In genomic region chr10:24462340-24462739, GRCh38 we compare ENCODE assay signal across 19 cellular contexts.
DNase-seq lines count a peak whose midpoint lies in the region; ATAC-seq and TF ChIP-seq lines count a peak whose summit lies in the region.
"Had no signal": no experiment of that assay in that cellular context is flagged by ENCODE, and none has a peak within 500 bp of the region (broad histone marks: within the 10 kb centered on the region; RNA-seq: fewer than 3 reads in every experiment).

No MANE protein-coding gene starts in this region.

- H3K4me1 Mint-ChIP-seq in MCF 10A (ENCODE audit: insufficient read depth, unreplicated experiment) = peaks cover 54% of the 10 kb centered on the region
- peaks cover 52% of the 10 kb centered on the region for H3K4me1 Mint-ChIP-seq in mesothelial cell of epicardium

- H2AFZ ChIP-seq in mammary epithelial cell (ENCODE audit: low read depth, low read length) (no peak overlapping the region), PC-3 (ENCODE audit: low read length) (no peak overlapping the region)

- no peaks in the 10 kb centered on the region for H3F3A ChIP-seq in PC-3 (ENCODE audit: low read length, unreplicated experiment)

- dilution Hi-C loops in mammary epithelial cell (cut with HindIII; ENCODE audit: low sequenced_read_pairs) = no loop called here

- H3K4me1 ChIP-seq in mammary epithelial cell (ENCODE audit: insufficient read depth, low read length) (peaks cover 51% of the 10 kb centered on the region), PC-3 (ENCODE audit: insufficient read depth, low read length) (peaks cover 50% of the 10 kb centered on the region), thyroid gland (peaks cover 55 to 59% of the 10 kb centered on the region in 2 donors)

- intact Hi-C loops in MCF 10A (cut with micrococcal nuclease) = no loop called here
- intact Hi-C loops in mammary epithelial cell (cut with micrococcal nuclease) = no loop called here
- intact Hi-C loops in PC-3 (cut with micrococcal nuclease) = no loop called here
- intact Hi-C loops in thyroid gland (cut with DNase I) = no loop called here

- H3K27ac Mint-ChIP-seq in MCF 10A (ENCODE audit: low read depth, unreplicated experiment) (peak overlapping the region; percentile 90), mesothelial cell of epicardium (peak overlapping the region; percentile 75)
- H3K27ac Mint-ChIP-seq: IgD-negative memory B cell had no signal

- H3K9ac ChIP-seq in mammary epithelial cell (ENCODE audit: insufficient read depth, low read length) (no peak overlapping the region), PC-3 (ENCODE audit: low read length) (peak overlapping the region; percentile 78; the same call in 1 of the 2 replicates)

- no peaks in the 10 kb centered on the region for H3K9me2 ChIP-seq in PC-3 (replicated peaks; ENCODE audit: low read length)

- TF ChIP-seq POLR2A in thyroid gland (IDR thresholded peaks at IDR 0.05) = peak in 1 of 2 donors; percentile 11

- H3K27me3 Mint-ChIP-seq in MCF 10A (ENCODE audit: insufficient read depth, unreplicated experiment) (no peaks in the 10 kb centered on the region), mesothelial cell of epicardium (ENCODE audit: low read depth) (no peaks in the 10 kb centered on the region)
- H3K27me3 Mint-ChIP-seq: IgD-negative memory B cell had no signal

- WGBS in mammary epithelial cell (ENCODE audit: low coverage, missing lambda C conversion rate) = 100% methylated on average over 6 of the region's 6 CpGs
- 54 to 64% methylated on average over 6 of the region's 6 CpGs for WGBS in thyroid gland, 2 donors

- no peaks in the 10 kb centered on the region for H3K36me3 ChIP-seq in mammary epithelial cell (ENCODE audit: insufficient read depth, low read length)
- no peaks in the 10 kb centered on the region for H3K36me3 ChIP-seq in PC-3 (ENCODE audit: low read depth, low read length)
- no peaks in the 10 kb centered on the region for H3K36me3 ChIP-seq in thyroid gland

- H3K4me3 Mint-ChIP-seq in MCF 10A (ENCODE audit: unreplicated experiment) (peak overlapping the region; percentile 14), mesothelial cell of epicardium (no peak overlapping the region)
- H3K4me3 Mint-ChIP-seq: H9 had no signal

- no peak overlapping the region for H3K4me2 ChIP-seq in mammary epithelial cell (ENCODE audit: insufficient read depth, low read depth, low read length)
- H3K4me2 ChIP-seq in PC-3 (ENCODE audit: low read length) = no peak overlapping the region

- BruUV-seq in MCF 10A (replicated peaks; lab: Mats Ljungman, UMichigan) = no TSS peak
- no TSS peak for BruUV-seq in mammary epithelial cell (replicated peaks; lab: Mats Ljungman, UMichigan)
- BruUV-seq in PC-3 (replicated peaks; lab: Mats Ljungman, UMichigan) = no TSS peak

- DNase-seq in MCF 10A (ENCODE audit: unreplicated experiment) (no peak), mammary epithelial cell (no peak), PC-3 (no peak), mesothelial cell of epicardium (ENCODE audit: low spot score in 2 of 2, unreplicated experiment in 2 of 2) (no peak), thyroid gland (peak; percentile 58 to 66), HPDE6-E6E7 (ENCODE audit: extremely low spot score) (no peak), NCI-H1694 (lab: John Stamatoyannopoulos, UW) (no peak)
- DNase-seq: COR-L47, DMS79, H9, MV-4-11, NCI-H1436 treated with DMSO at 0.1 percent for 48 hours, NCI-H2107, NCI-H226, NCI-H526 had no signal

- no peak overlapping the region for H3K4me3 ChIP-seq in mammary epithelial cell (replicated peaks in 1 of 3; ENCODE audit: insufficient read depth in 1 of 3, low read depth in 2 of 3, low read length in 3 of 3)
- no peak overlapping the region for H3K4me3 ChIP-seq in PC-3 (ENCODE audit: low read length)
- no peak overlapping the region for H3K4me3 ChIP-seq in thyroid gland (replicated peaks in 1 of 3)
- H3K4me3 ChIP-seq: GM12878 had no signal

- in situ Hi-C loops in mammary epithelial cell (cut with MboI; ENCODE audit: low sequenced_read_pairs in 2 of 2) = no loop called here

- H3K79me2 ChIP-seq in mammary epithelial cell (ENCODE audit: insufficient read depth, low read length) = peaks cover 9% of the 10 kb centered on the region
- peaks cover 14% of the 10 kb centered on the region for H3K79me2 ChIP-seq in PC-3 (ENCODE audit: low read length)

- H3K27ac ChIP-seq in mammary epithelial cell (ENCODE audit: insufficient read depth, low read depth, low read length) (no peak overlapping the region), PC-3 (ENCODE audit: low read length) (peak overlapping the region; percentile 99), thyroid gland (peak overlapping the region in 2 of 3 donors; percentile 87 to 92)
- H3K27ac ChIP-seq: C4-2B had no signal

- H3K9me3 Mint-ChIP-seq in MCF 10A (ENCODE audit: unreplicated experiment) (no peaks in the 10 kb centered on the region), mesothelial cell of epicardium (no peaks in the 10 kb centered on the region)
- H3K9me3 Mint-ChIP-seq: H9 had no signal

- H4K20me1 ChIP-seq in mammary epithelial cell (ENCODE audit: insufficient read depth, low read length) = no peaks in the 10 kb centered on the region
- peaks cover 4% of the 10 kb centered on the region; the same call in 1 of the 2 replicates for H4K20me1 ChIP-seq in PC-3 (ENCODE audit: low read length)

- POLR2A ChIA-PET in MCF 10A (lab: Yijun Ruan, JAX) (interaction anchor here (0.9 to 7.6 kb wide), 2 partner anchors 46 to 85 kb away, joined by 3 to 90 read pairs; no protein-coding TSS in a partner anchor), PC-3 (lab: Charles Lee; ENCODE audit: unreplicated experiment) (no interaction called here)

- H3K9me3 ChIP-seq in mammary epithelial cell (replicated peaks; ENCODE audit: insufficient read depth, low read length) (no peaks in the 10 kb centered on the region), PC-3 (ENCODE audit: low read length) (no peaks in the 10 kb centered on the region), thyroid gland (no peaks in the 10 kb centered on the region)

- ATAC-seq in PC-3 (no peak), GM19328 (IDR thresholded peaks at IDR 0.05; ENCODE audit: unreplicated experiment) (no peak)
- ATAC-seq: GM12878 had no signal

- peaks cover 32% of the 10 kb centered on the region for H3K36me3 Mint-ChIP-seq in MCF 10A (ENCODE audit: insufficient read depth, unreplicated experiment)
- peaks cover 17% of the 10 kb centered on the region for H3K36me3 Mint-ChIP-seq in mesothelial cell of epicardium
- H3K36me3 Mint-ChIP-seq: IgD-negative memory B cell had no signal

- TF ChIP-seq CTCF in MCF 10A (IDR thresholded peaks at IDR 0.05; ENCODE audit: unreplicated experiment) = no peak
- no peak for TF ChIP-seq CTCF in mammary epithelial cell (conservative IDR thresholded peaks at IDR 0.05 in 1 of 2, IDR thresholded peaks at IDR 0.05 in 1 of 2; ENCODE audit: extremely low read depth in 1 of 2, insufficient read depth in 1 of 2, low read depth in 1 of 2, low read length in 2 of 2)
- no peak for TF ChIP-seq CTCF in PC-3 (conservative IDR thresholded peaks at IDR 0.05; ENCODE audit: low read depth, low read length)
- TF ChIP-seq CTCF in mesothelial cell of epicardium (IDR thresholded peaks at IDR 0.05; ENCODE audit: unreplicated experiment) = no peak
- TF ChIP-seq CTCF in thyroid gland (IDR thresholded peaks at IDR 0.05) = no peak

- CTCF ChIA-PET in MCF 10A (lab: Yijun Ruan, JAX) = interaction anchor here (1.3 to 1.8 kb wide), 2 partner anchors 12 to 40 kb away, joined by 3 read pairs; no protein-coding TSS in a partner anchor
- CTCF ChIA-PET in mammary epithelial cell (lab: Charles Lee; ENCODE audit: low non-redundant PET) = no interaction called here
- CTCF ChIA-PET in PC-3 (lab: Charles Lee) = no interaction called here

- H3K27me3 ChIP-seq in mammary epithelial cell (ENCODE audit: insufficient read depth, low read length) (no peaks in the 10 kb centered on the region), PC-3 (ENCODE audit: low read length) (no peaks in the 10 kb centered on the region), thyroid gland (no peaks in the 10 kb centered on the region)

Comparison
In these comparisons a context has a peak if more than half of its experiments do, and no peak if none do; other contexts are left out.
1. DNase-seq: peak in thyroid gland (2 of 2); none in MCF 10A (single experiment), mammary epithelial cell (single experiment), PC-3 (single experiment), mesothelial cell of epicardium (0 of 2), HPDE6-E6E7 (single experiment) and NCI-H1694 (single experiment).